ENCODE assay signal across 8 cellular contexts in the genomic region with DNA sequence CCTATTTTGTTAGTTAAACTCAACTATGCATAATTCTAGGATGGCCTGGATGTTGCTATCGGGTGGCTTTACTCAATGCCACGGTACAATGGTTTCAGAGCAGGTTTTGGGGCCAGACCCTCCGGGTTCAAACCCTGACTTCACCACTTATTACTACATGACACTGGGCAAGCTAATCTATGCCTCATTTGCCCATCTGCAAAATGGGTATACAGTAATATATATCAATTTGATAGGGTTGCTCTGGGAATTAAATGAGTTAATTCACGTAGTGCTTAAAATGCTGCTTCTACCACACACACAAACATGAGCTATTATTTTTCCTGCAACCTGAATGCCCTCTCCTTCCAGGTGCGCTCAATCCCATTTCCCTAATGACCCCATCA. TPM values are rescaled to one million over a fixed set of nuclear protein-coding genes. Genes with fewer than 3 reads are reported as not detected.
DNase-seq lines count a peak whose midpoint lies in the region; ATAC-seq, FAIRE-seq and TF ChIP-seq lines count a peak whose summit lies in the region.

No MANE protein-coding gene starts in this region.

- peaks cover 3% of the 10 kb centered on the region for H3K27me3 Mint-ChIP-seq in T-helper 1 cell treated with Interleukin-12 subunit alpha and Interleukin-12 subunit beta and Interleukin-4 antibody, amounts not matched to agents 30 μg/mL and 1 μg/mL, for 36 hours (ENCODE audit: low read depth)
- H3K27me3 Mint-ChIP-seq in activated naive CD8-positive, alpha-beta T cell treated with anti-CD3 and anti-CD28 coated beads, Interleukin-2, amount 10 ng/mL, durations not matched to agents 7 days and 5 days, result no peaks in the 10 kb centered on the region

- H2AFZ ChIP-seq in keratinocyte (ENCODE audit: control insufficient read depth, low read length), result peak overlapping the region; percentile 99

- FAIRE-seq in keratinocyte (lab: Jason Lieb, UNC), result no peak

- no peaks in the 10 kb centered on the region for H4K20me1 ChIP-seq in keratinocyte (ENCODE audit: control insufficient read depth, extremely low read depth, insufficient read depth, low read length)

- peaks cover 37% of the 10 kb centered on the region for H3K79me2 ChIP-seq in keratinocyte (ENCODE audit: control insufficient read depth, insufficient read depth, low read length)

- H3K4me1 ChIP-seq in keratinocyte (ENCODE audit: control insufficient read depth, extremely low read depth, insufficient read depth, low read length), result peaks cover 21% of the 10 kb centered on the region
- H3K4me1 ChIP-seq in stomach smooth muscle (ENCODE audit: control insufficient read depth, insufficient read depth, low read length), result peaks cover 20% of the 10 kb centered on the region

- peaks cover 0 to 3% of the 10 kb centered on the region in 2 experiments for H3K36me3 ChIP-seq in keratinocyte (ENCODE audit: control insufficient read depth in 2 of 2, extremely low read depth in 1 of 2, insufficient read depth in 2 of 2, low read length in 2 of 2)
- no peaks in the 10 kb centered on the region for H3K36me3 ChIP-seq in stomach smooth muscle (ENCODE audit: control insufficient read depth in 2 of 2, insufficient read depth in 2 of 2, low read length in 2 of 2)

- H3K4me1 Mint-ChIP-seq in T-helper 1 cell treated with Interleukin-12 subunit alpha and Interleukin-12 subunit beta and Interleukin-4 antibody, amounts not matched to agents 30 μg/mL and 1 μg/mL, for 36 hours (ENCODE audit: low read depth), result peaks cover 27% of the 10 kb centered on the region
- peaks cover 29% of the 10 kb centered on the region for H3K4me1 Mint-ChIP-seq in activated naive CD8-positive, alpha-beta T cell treated with anti-CD3 and anti-CD28 coated beads, Interleukin-2, amount 10 ng/mL, durations not matched to agents 7 days and 5 days

- peak overlapping the region; percentile 73 for H3K4me2 ChIP-seq in keratinocyte (ENCODE audit: control insufficient read depth, extremely low read depth, insufficient read depth, low read depth, low read length)

- H3K9me1 ChIP-seq in keratinocyte (ENCODE audit: control insufficient read depth, extremely low read depth, insufficient read depth, low read length), result no peaks in the 10 kb centered on the region

- dilution Hi-C loops in keratinocyte (cut with MboI; ENCODE audit: extremely low pct_ligation_motif_present, low sequenced_read_pairs), result no loop called here

- no peaks in the 10 kb centered on the region for H3K9me3 Mint-ChIP-seq in T-helper 1 cell treated with Interleukin-12 subunit alpha and Interleukin-12 subunit beta and Interleukin-4 antibody, amounts not matched to agents 30 μg/mL and 1 μg/mL, for 36 hours
- no peaks in the 10 kb centered on the region for H3K9me3 Mint-ChIP-seq in activated naive CD8-positive, alpha-beta T cell treated with anti-CD3 and anti-CD28 coated beads, Interleukin-2, amount 10 ng/mL, durations not matched to agents 7 days and 5 days

- peaks cover 12% of the 10 kb centered on the region for H3K36me3 Mint-ChIP-seq in T-helper 1 cell treated with Interleukin-12 subunit alpha and Interleukin-12 subunit beta and Interleukin-4 antibody, amounts not matched to agents 30 μg/mL and 1 μg/mL, for 36 hours (ENCODE audit: low read depth)
- peaks cover 14% of the 10 kb centered on the region for H3K36me3 Mint-ChIP-seq in activated naive CD8-positive, alpha-beta T cell treated with anti-CD3 and anti-CD28 coated beads, Interleukin-2, amount 10 ng/mL, durations not matched to agents 7 days and 5 days

- no peak for ATAC-seq in activated naive CD8-positive, alpha-beta T cell treated with anti-CD3 and anti-CD28 coated beads, Interleukin-2, amount 10 ng/mL, durations not matched to agents 7 days and 5 days (ENCODE audit: low read depth)
- ATAC-seq in HG02938 (IDR thresholded peaks at IDR 0.05; ENCODE audit: unreplicated experiment), result no peak
- ATAC-seq in HG02973 (IDR thresholded peaks at IDR 0.05; ENCODE audit: unreplicated experiment), result no peak

- DNase-seq in T-helper 1 cell (no peak), keratinocyte (ENCODE audit: low read depth, low spot score) (no peak), NCI-H345 treated with DMSO at 0.1 percent for 48 hours (lab: John Stamatoyannopoulos, UW; ENCODE audit: unreplicated experiment) (no peak)
- DNase-seq in activated naive CD8-positive, alpha-beta T cell treated with anti-CD3 and anti-CD28 coated beads, Interleukin-2, amount 10 ng/mL, durations not matched to agents 7 days and 5 days, result no peak

- H3K4me3 ChIP-seq in keratinocyte (ENCODE audit: control insufficient read depth in 2 of 3, extremely low read depth in 1 of 3, insufficient read depth in 2 of 3, low read depth in 1 of 3, low read length in 3 of 3) (peak overlapping the region; percentile 88 to 93 (median 91)), stomach smooth muscle (ENCODE audit: low read length in 2 of 2) (peak overlapping the region; percentile 66 to 90)

- H3K9ac ChIP-seq in keratinocyte (ENCODE audit: control insufficient read depth, extremely low read depth, insufficient read depth, low read length), result peak overlapping the region; percentile 97
- H3K9ac ChIP-seq in stomach smooth muscle (ENCODE audit: low read length in 2 of 2), result peak overlapping the region; percentile 74 to 89

- H3K27me3 ChIP-seq in keratinocyte (ENCODE audit: control insufficient read depth, extremely low read depth, insufficient read depth, low read length), result no peaks in the 10 kb centered on the region
- no peaks in the 10 kb centered on the region for H3K27me3 ChIP-seq in stomach smooth muscle (ENCODE audit: control insufficient read depth in 1 of 2, insufficient read depth in 2 of 2, low read length in 2 of 2)

- H3K9me3 ChIP-seq in keratinocyte (ENCODE audit: control insufficient read depth, low read depth, low read length) (no peaks in the 10 kb centered on the region), stomach smooth muscle (ENCODE audit: control insufficient read depth in 2 of 2, low read length in 2 of 2) (no peaks in the 10 kb centered on the region)

- TF ChIP-seq CTCF in keratinocyte (optimal IDR thresholded peaks at IDR 0.05 in 1 of 3, IDR thresholded peaks at IDR 0.05 in 1 of 3, conservative IDR thresholded peaks at IDR 0.05 in 1 of 3; ENCODE audit: extremely low read depth in 1 of 3, insufficient read depth in 2 of 3, low read length in 3 of 3), result no peak

- H3K27ac ChIP-seq in keratinocyte (ENCODE audit: control insufficient read depth, insufficient read depth, low read length) (peak overlapping the region; percentile 95), stomach smooth muscle (ENCODE audit: low read length) (peak overlapping the region; percentile 86)

- peak overlapping the region; percentile 99 for H3K27ac Mint-ChIP-seq in T-helper 1 cell treated with Interleukin-12 subunit alpha and Interleukin-12 subunit beta and Interleukin-4 antibody, amounts not matched to agents 30 μg/mL and 1 μg/mL, for 36 hours
- H3K27ac Mint-ChIP-seq in activated naive CD8-positive, alpha-beta T cell treated with anti-CD3 and anti-CD28 coated beads, Interleukin-2, amount 10 ng/mL, durations not matched to agents 7 days and 5 days, result peak overlapping the region; percentile 98

- POLR2A ChIA-PET in activated naive CD8-positive, alpha-beta T cell treated with anti-CD3 and anti-CD28 coated beads, Interleukin-2, amount 10 ng/mL, durations not matched to agents 7 days and 5 days (lab: Charles Lee), result interaction anchor here (1.0 to 1.4 kb wide), 2 partner anchors 20 to 243 kb away, joined by 3 read pairs; a partner anchor contains a TSS

- H3K4me3 Mint-ChIP-seq in T-helper 1 cell treated with Interleukin-12 subunit alpha and Interleukin-12 subunit beta and Interleukin-4 antibody, amounts not matched to agents 30 μg/mL and 1 μg/mL, for 36 hours, result peak overlapping the region; percentile 99
- H3K4me3 Mint-ChIP-seq in activated naive CD8-positive, alpha-beta T cell treated with anti-CD3 and anti-CD28 coated beads, Interleukin-2, amount 10 ng/mL, durations not matched to agents 7 days and 5 days, result peak overlapping the region; percentile 93

RNA-seq across cellular contexts. Expression of a gene that starts 0.8 kb away (rescaled TPM):
- 10 to 100 TPM; 84.7 to 96.9 TPM for total RNA-seq in activated naive CD8-positive, alpha-beta T cell treated with anti-CD3 and anti-CD28 coated beads, Interleukin-2, amount 10 ng/mL, durations not matched to agents 7 days and 5 days
- 125 to 181 TPM (median 137 TPM) in 3 replicates for polyA plus RNA-seq in keratinocyte
- 8.8 TPM for polyA plus RNA-seq in keratinocyte (2011; ENCODE audit: low read depth)
- 89.0 and 204 TPM in 2 replicates for polyA plus RNA-seq in keratinocyte (2011; cell fraction: cytosol; rRNA removed)
- polyA plus RNA-seq in keratinocyte (2011; cell fraction: nucleus; rRNA removed), result 87.0 and 91.9 TPM in 2 replicates
- polyA plus RNA-seq in keratinocyte (2012; ENCODE audit: low replicate concordance), result 63.0 and 129 TPM in 2 replicates
- 13.8 to 88.9 TPM (median 58.5 TPM) in 3 replicates for polyA minus RNA-seq in keratinocyte
- 62.0 TPM for polyA minus RNA-seq in keratinocyte (2011; cell fraction: cytosol; rRNA and poly(A)+ RNA removed)
- polyA minus RNA-seq in keratinocyte (2011; cell fraction: nucleus; rRNA and poly(A)+ RNA removed), result 24.5 and 38.9 TPM in 2 replicates
